Comparison of ENCODE assay signal across 22 cellular contexts in the genomic region with DNA sequence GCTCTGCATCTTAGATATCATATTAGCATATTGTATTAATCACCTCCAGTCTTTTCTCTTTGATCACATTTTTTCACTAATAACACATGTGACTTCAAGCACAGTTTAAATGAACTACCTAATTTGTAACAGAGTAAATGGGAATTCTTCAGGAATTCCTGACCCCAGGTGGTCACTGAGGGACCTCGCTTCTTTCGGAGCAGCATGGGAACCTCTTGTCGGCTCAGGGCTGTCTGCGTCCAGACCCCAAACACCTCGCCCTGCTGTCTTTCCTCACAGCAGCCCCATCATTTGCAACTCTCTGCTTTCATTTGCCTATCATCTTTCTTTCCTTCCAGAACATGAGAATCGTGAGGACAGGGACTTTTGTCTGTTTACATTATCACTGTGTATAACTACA.
DNase-seq lines count a peak whose midpoint lies in the region; ATAC-seq and TF ChIP-seq lines count a peak whose summit lies in the region.
"Had no signal": no experiment of that assay in that cellular context is flagged by ENCODE, and none has a peak within 500 bp of the region (broad histone marks: within the 10 kb centered on the region; RNA-seq: fewer than 3 reads in every experiment).

No MANE protein-coding gene starts in this region.

- H2BK20ac ChIP-seq in H9 (ENCODE audit: low read depth, low read length, poor library complexity, severe bottlenecking), result no peak overlapping the region

- no peak overlapping the region for H4K5ac ChIP-seq in H9 (ENCODE audit: insufficient read length, low read depth, low read length)
- no peak overlapping the region for H4K5ac ChIP-seq in mesendoderm (ENCODE audit: low read length)

- H3K9me3 Mint-ChIP-seq in H9 (no peaks in the 10 kb centered on the region), brain (peaks cover 0 to 2% (median 0%) of the 10 kb centered on the region in 5 experiments), osteocyte (ENCODE audit: unreplicated experiment) (no peaks in the 10 kb centered on the region)
- H3K9me3 Mint-ChIP-seq in stimulated activated effector memory CD8-positive, alpha-beta T cell treated with anti-CD3 and anti-CD28 coated beads, Interleukin-12 subunit alpha, Interleukin-12 subunit beta, amount 100 ng/mL, for 72 hours, result no peaks in the 10 kb centered on the region

- H3K18ac ChIP-seq in H9 (ENCODE audit: insufficient read length, low read depth, low read length), result no peak overlapping the region
- no peak overlapping the region for H3K18ac ChIP-seq in mesendoderm (ENCODE audit: low read length)

- H3K79me1 ChIP-seq in H9 (ENCODE audit: insufficient read depth, low read depth, low read length, poor library complexity, severe bottlenecking), result no peaks in the 10 kb centered on the region
- no peaks in the 10 kb centered on the region for H3K79me1 ChIP-seq in mesendoderm (ENCODE audit: low read length)

- H3K4me3 Mint-ChIP-seq in H9, result no peak overlapping the region
- H3K4me3 Mint-ChIP-seq in brain, result peak overlapping the region in 3 of 5 experiments; percentile 29 to 47 (median 40)
- no peak overlapping the region for H3K4me3 Mint-ChIP-seq in osteocyte (ENCODE audit: unreplicated experiment)
- no peak overlapping the region for H3K4me3 Mint-ChIP-seq in stimulated activated effector memory CD8-positive, alpha-beta T cell treated with anti-CD3 and anti-CD28 coated beads, Interleukin-12 subunit alpha, Interleukin-12 subunit beta, amount 100 ng/mL, for 72 hours
- H3K4me3 Mint-ChIP-seq: CD4-positive, alpha-beta memory T cell; HFFc6 had no signal

- no peaks in the 10 kb centered on the region for H3K36me3 ChIP-seq in mesendoderm (ENCODE audit: control insufficient read depth, insufficient read depth, low read length)
- H3K36me3 ChIP-seq: BE2C, MG63 had no signal

- WGBS in H9 (ENCODE audit: extremely low coverage, insufficient read length, low lambda C conversion rate), result no CpG with 5 or more reads among the region's 6 CpGs
- WGBS in mesendoderm (ENCODE audit: extremely low coverage, insufficient coverage, low lambda C conversion rate), result no CpG with 5 or more reads among the region's 6 CpGs

- H2BK15ac ChIP-seq in H9 (ENCODE audit: low read depth, low read length) (no peak overlapping the region), mesendoderm (replicated peaks; ENCODE audit: low read depth) (no peak overlapping the region)

- no peak overlapping the region for H3K4me3 ChIP-seq in mesendoderm (ENCODE audit: low read length)
- H3K4me3 ChIP-seq: K562, MG63 had no signal

- H3K27me3 Mint-ChIP-seq in H9 (ENCODE audit: low read depth) (peaks cover 16% of the 10 kb centered on the region), brain (no peaks in the 10 kb centered on the region), osteocyte (ENCODE audit: unreplicated experiment) (no peaks in the 10 kb centered on the region)

- H3K4ac ChIP-seq in H9 (ENCODE audit: low read depth, low read length) (no peak overlapping the region), mesendoderm (ENCODE audit: low read depth, low read length) (no peak overlapping the region)

- H3K4me1 ChIP-seq in H9 (ENCODE audit: insufficient read depth, low read length) (peaks cover 3% of the 10 kb centered on the region; the same call in 1 of the 2 replicates), mesendoderm (ENCODE audit: control insufficient read depth, low read depth, low read length) (no peaks in the 10 kb centered on the region)
- H3K4me1 ChIP-seq: BE2C had no signal

- DNase-seq in H9, result peak; percentile 55
- peak; percentile 58 for DNase-seq in mesendoderm
- no peak for DNase-seq in osteocyte (ENCODE audit: extremely low spot score, unreplicated experiment)
- no peak for DNase-seq in NCI-H510A treated with DMSO at 0.1 percent for 48 hours (lab: John Stamatoyannopoulos, UW)
- DNase-seq in stimulated activated effector memory CD8-positive, alpha-beta T cell treated with anti-CD3 and anti-CD28 coated beads, Interleukin-12 subunit alpha, Interleukin-12 subunit beta, amount 100 ng/mL, for 72 hours (ENCODE audit: low spot score in 2 of 2), result no peak
- DNase-seq: BE2C; CD4-positive, alpha-beta memory T cell; DND-41; HFFc6; MG63; NCI-H1694 treated with DMSO at 0.1 percent for 48 hours; NCI-H2081 treated with DMSO at 0.1 percent for 48 hours; NCI-H446 treated with DMSO at 0.1 percent for 48 hours; NCI-H748 treated with DMSO at 0.1 percent for 48 hours; SIG-M5; SK-N-SH had no signal

- H3K9ac ChIP-seq in H9 (ENCODE audit: extremely low read depth, insufficient read length, low read length) (no peak overlapping the region), mesendoderm (ENCODE audit: low read length) (no peak overlapping the region)
- H3K9ac ChIP-seq: SK-N-SH had no signal

- H4K8ac ChIP-seq in H9 (replicated peaks; ENCODE audit: insufficient read length, low read depth, low read length), result no peak overlapping the region
- H4K8ac ChIP-seq in mesendoderm (ENCODE audit: low read depth, low read length), result no peak overlapping the region

- no peak overlapping the region for H3T11ph ChIP-seq in H9 (ENCODE audit: low read length)

- H3K4me2 ChIP-seq in H9 (ENCODE audit: insufficient read depth, insufficient read length, low read length) (no peak overlapping the region), mesendoderm (ENCODE audit: low read length) (no peak overlapping the region)
- H3K4me2 ChIP-seq: SK-N-SH had no signal

- H2AK5ac ChIP-seq in H9 (ENCODE audit: insufficient read length, low read length), result no peak overlapping the region
- no peak overlapping the region for H2AK5ac ChIP-seq in mesendoderm (ENCODE audit: low read length)

- no peak overlapping the region for H3K23ac ChIP-seq in H9 (ENCODE audit: insufficient read length, low read depth, low read length)
- no peak overlapping the region for H3K23ac ChIP-seq in mesendoderm (ENCODE audit: low read length)

- H2BK12ac ChIP-seq in H9 (ENCODE audit: insufficient read length, low read depth, low read length), result no peak overlapping the region

- H3K27ac ChIP-seq in H9 (ENCODE audit: insufficient read length, low read depth, low read length) (no peak overlapping the region), mesendoderm (ENCODE audit: low read depth, low read length) (no peak overlapping the region)
- H3K27ac ChIP-seq: HL-60, RWPE1 had no signal

- H3K27me3 ChIP-seq in H9 (ENCODE audit: insufficient read depth, low read length), result no peaks in the 10 kb centered on the region
- H3K27me3 ChIP-seq in mesendoderm (ENCODE audit: insufficient read depth, low read length, poor library complexity), result no peaks in the 10 kb centered on the region
- H3K27me3 ChIP-seq: BE2C, MG63 had no signal

- H3K36me3 Mint-ChIP-seq in H9 (ENCODE audit: insufficient read depth in 1 of 3, low read depth in 3 of 3) (no peaks in the 10 kb centered on the region; a peak in 2 of 7 replicates), brain (no peaks in the 10 kb centered on the region), osteocyte (ENCODE audit: unreplicated experiment) (no peaks in the 10 kb centered on the region)
- H3K36me3 Mint-ChIP-seq in stimulated activated effector memory CD8-positive, alpha-beta T cell treated with anti-CD3 and anti-CD28 coated beads, Interleukin-12 subunit alpha, Interleukin-12 subunit beta, amount 100 ng/mL, for 72 hours, result no peaks in the 10 kb centered on the region
- H3K36me3 Mint-ChIP-seq: CD4-positive, alpha-beta memory T cell had no signal

- H3K4me1 Mint-ChIP-seq in H9 (peaks cover 27 to 43% of the 10 kb centered on the region in 2 experiments), brain (peaks cover 52% of the 10 kb centered on the region), osteocyte (ENCODE audit: unreplicated experiment) (peaks cover 63% of the 10 kb centered on the region)
- peaks cover 7% of the 10 kb centered on the region for H3K4me1 Mint-ChIP-seq in stimulated activated effector memory CD8-positive, alpha-beta T cell treated with anti-CD3 and anti-CD28 coated beads, Interleukin-12 subunit alpha, Interleukin-12 subunit beta, amount 100 ng/mL, for 72 hours
- H3K4me1 Mint-ChIP-seq: CD4-positive, alpha-beta memory T cell had no signal

- H3K79me2 ChIP-seq in H9 (ENCODE audit: insufficient read depth, low read length), result no peaks in the 10 kb centered on the region
- no peaks in the 10 kb centered on the region for H3K79me2 ChIP-seq in mesendoderm (ENCODE audit: control insufficient read depth, insufficient read depth, low read length)

- no peak for TF ChIP-seq CTCF in H9 (conservative IDR thresholded peaks at IDR 0.05)
- no peak for TF ChIP-seq CTCF in brain (conservative IDR thresholded peaks at IDR 0.05)
- no peak for TF ChIP-seq CTCF in osteocyte (IDR thresholded peaks at IDR 0.05)

- no peak overlapping the region for H4K91ac ChIP-seq in H9 (ENCODE audit: insufficient read length, low read depth, low read length)

- no peak overlapping the region; a peak in 1 of 7 replicates for H3K27ac Mint-ChIP-seq in H9
- peak overlapping the region; percentile 77 to 94 (median 89) for H3K27ac Mint-ChIP-seq in brain
- peak overlapping the region; percentile 70 for H3K27ac Mint-ChIP-seq in osteocyte (ENCODE audit: unreplicated experiment)
- no peak overlapping the region for H3K27ac Mint-ChIP-seq in stimulated activated effector memory CD8-positive, alpha-beta T cell treated with anti-CD3 and anti-CD28 coated beads, Interleukin-12 subunit alpha, Interleukin-12 subunit beta, amount 100 ng/mL, for 72 hours
- H3K27ac Mint-ChIP-seq: CD4-positive, alpha-beta memory T cell; HFFc6 had no signal

- H3K56ac ChIP-seq in H9 (ENCODE audit: insufficient read length, low read depth, low read length) (no peak overlapping the region), mesendoderm (ENCODE audit: low read length) (no peak overlapping the region)

- no peak overlapping the region for H3K14ac ChIP-seq in H9 (ENCODE audit: insufficient read depth, low read length)

- ATAC-seq in stimulated activated effector memory CD8-positive, alpha-beta T cell treated with anti-CD3 and anti-CD28 coated beads, Interleukin-12 subunit alpha, Interleukin-12 subunit beta, amount 100 ng/mL, for 72 hours, result no peak
- no peak for ATAC-seq in GM21526 (IDR thresholded peaks at IDR 0.05; ENCODE audit: low FRiP score, unreplicated experiment)
- ATAC-seq: HepG2, K562 had no signal

- no peak overlapping the region for H2BK5ac ChIP-seq in H9 (ENCODE audit: insufficient read length, low read length)
- H2BK5ac ChIP-seq in mesendoderm (ENCODE audit: low read length), result no peak overlapping the region

- no peaks in the 10 kb centered on the region for H4K20me1 ChIP-seq in H9 (ENCODE audit: control insufficient read depth, insufficient read depth, insufficient read length)

- no peaks in the 10 kb centered on the region for H3K23me2 ChIP-seq in H9 (ENCODE audit: insufficient read length, low read depth, low read length, poor library complexity, severe bottlenecking)

- H2BK120ac ChIP-seq in H9 (ENCODE audit: low read depth, low read length, poor library complexity, severe bottlenecking), result no peak overlapping the region
- no peak overlapping the region for H2BK120ac ChIP-seq in mesendoderm (ENCODE audit: low read depth, low read length)

- H2AFZ ChIP-seq in H9 (ENCODE audit: low read length), result no peak overlapping the region

- H3K9me3 ChIP-seq in H9 (ENCODE audit: control insufficient read depth, low read depth, low read length), result no peaks in the 10 kb centered on the region
- H3K9me3 ChIP-seq: BE2C, MG63, SK-N-SH had no signal

Comparison
In these comparisons a context has a peak if more than half of its experiments do, and no peak if none do; other contexts are left out.
1. DNase-seq: peak in H9 (single experiment) and mesendoderm (single experiment); none in osteocyte (single experiment), NCI-H510A treated with DMSO at 0.1 percent for 48 hours (single experiment) and stimulated activated effector memory CD8-positive, alpha-beta T cell treated with anti-CD3 and anti-CD28 coated beads, Interleukin-12 subunit alpha, Interleukin-12 subunit beta, amount 100 ng/mL, for 72 hours (0 of 2).
2. H3K27ac Mint-ChIP-seq: peak in brain (5 of 5) and osteocyte (single experiment); none in H9 (0 of 3) and stimulated activated effector memory CD8-positive, alpha-beta T cell treated with anti-CD3 and anti-CD28 coated beads, Interleukin-12 subunit alpha, Interleukin-12 subunit beta, amount 100 ng/mL, for 72 hours (single experiment).
3. H3K4me3 Mint-ChIP-seq: peak in brain (3 of 5); none in H9 (0 of 2), osteocyte (single experiment) and stimulated activated effector memory CD8-positive, alpha-beta T cell treated with anti-CD3 and anti-CD28 coated beads, Interleukin-12 subunit alpha, Interleukin-12 subunit beta, amount 100 ng/mL, for 72 hours (single experiment).